In genomic region chr2:108921096-108922030, GRCh38 we compare ENCODE assay signal across 14 cellular contexts.
DNase-seq lines count a peak whose midpoint lies in the region; ATAC-seq, FAIRE-seq and TF ChIP-seq lines count a peak whose summit lies in the region.
"Had no signal": no experiment of that assay in that cellular context is flagged by ENCODE, and none has a peak within 500 bp of the region (broad histone marks: within the 10 kb centered on the region; RNA-seq: fewer than 3 reads in every experiment).

No MANE protein-coding gene starts in this region.

- no peak overlapping the region for H4K8ac ChIP-seq in H9 (replicated peaks; ENCODE audit: insufficient read length, low read depth, low read length)

- intact Hi-C loops in esophagus squamous epithelium (cut with DNase I): no loop called here

- no peak overlapping the region for H2AFZ ChIP-seq in H9 (ENCODE audit: low read length)

- H2BK120ac ChIP-seq in H9 (ENCODE audit: low read depth, low read length, poor library complexity, severe bottlenecking): no peak overlapping the region

- H3K36me3 ChIP-seq in RWPE2 (ENCODE audit: low read depth): no peaks in the 10 kb centered on the region
- H3K36me3 ChIP-seq in esophagus squamous epithelium: no peaks in the 10 kb centered on the region
- H3K36me3 ChIP-seq in rectal smooth muscle tissue (ENCODE audit: control insufficient read depth, insufficient read depth, low read length): no peaks in the 10 kb centered on the region

- H3K27ac ChIP-seq in H9 (ENCODE audit: insufficient read length, low read depth, low read length): no peak overlapping the region
- peak overlapping the region; percentile 27 for H3K27ac ChIP-seq in RWPE2 (ENCODE audit: poor library complexity, severe bottlenecking)
- peak overlapping the region; percentile 76 to 93 (median 86) for H3K27ac ChIP-seq in esophagus squamous epithelium
- peak overlapping the region; percentile 57 for H3K27ac ChIP-seq in rectal smooth muscle tissue (ENCODE audit: low read depth, low read length)

- H2BK5ac ChIP-seq in H9 (ENCODE audit: insufficient read length, low read length): no peak overlapping the region

- H3K23me2 ChIP-seq in H9 (ENCODE audit: insufficient read length, low read depth, low read length, poor library complexity, severe bottlenecking): no peaks in the 10 kb centered on the region

- H4K5ac ChIP-seq in H9 (ENCODE audit: insufficient read length, low read depth, low read length): no peak overlapping the region

- H2BK15ac ChIP-seq in H9 (ENCODE audit: low read depth, low read length): no peak overlapping the region

- no peak for FAIRE-seq in D721Med (lab: Jason Lieb, UNC)
- FAIRE-seq: GM12878 had no signal

- no peak overlapping the region for H3K18ac ChIP-seq in H9 (ENCODE audit: insufficient read length, low read depth, low read length)

- H3K4me1 ChIP-seq in H9 (ENCODE audit: insufficient read depth, low read length) (no peaks in the 10 kb centered on the region), RWPE2 (ENCODE audit: insufficient read depth, poor library complexity, severe bottlenecking) (peaks cover 22% of the 10 kb centered on the region), esophagus squamous epithelium (peaks cover 13 to 80% (median 52%) of the 10 kb centered on the region in 3 donors), rectal smooth muscle tissue (ENCODE audit: control insufficient read depth, insufficient read depth, low read length) (peaks cover 40% of the 10 kb centered on the region)
- H3K4me1 ChIP-seq: Caco-2 had no signal

- no peak for TF ChIP-seq POLR2A in esophagus squamous epithelium (IDR thresholded peaks at IDR 0.05)

- no peaks in the 10 kb centered on the region for H3K79me2 ChIP-seq in H9 (ENCODE audit: insufficient read depth, low read length)

- H2BK20ac ChIP-seq in H9 (ENCODE audit: low read depth, low read length, poor library complexity, severe bottlenecking): no peak overlapping the region

- no peaks in the 10 kb centered on the region for H3K9me3 Mint-ChIP-seq in H9

- no peak overlapping the region for H4K91ac ChIP-seq in H9 (ENCODE audit: insufficient read length, low read depth, low read length)

- H3K9me3 ChIP-seq in H9 (ENCODE audit: control insufficient read depth, low read depth, low read length) (no peaks in the 10 kb centered on the region), RWPE2 (ENCODE audit: severe bottlenecking) (no peaks in the 10 kb centered on the region), esophagus squamous epithelium (no peaks in the 10 kb centered on the region)
- H3K9me3 ChIP-seq: Caco-2 had no signal

- no peak overlapping the region for H3K56ac ChIP-seq in H9 (ENCODE audit: insufficient read length, low read depth, low read length)

- no peak overlapping the region for H3K4ac ChIP-seq in H9 (ENCODE audit: low read depth, low read length)

- H3K9ac ChIP-seq in H9 (ENCODE audit: extremely low read depth, insufficient read length, low read length) (no peak overlapping the region), rectal smooth muscle tissue (ENCODE audit: low read length) (no peak overlapping the region)

- peak overlapping the region in 2 of 3 experiments; percentile 26 to 31; a peak in 2 of 7 replicates for H3K27ac Mint-ChIP-seq in H9

- H4K20me1 ChIP-seq in H9 (ENCODE audit: control insufficient read depth, insufficient read depth, insufficient read length): no peaks in the 10 kb centered on the region

- WGBS in H9 (ENCODE audit: extremely low coverage, insufficient read length, low lambda C conversion rate): no CpG with 5 or more reads among the region's 16 CpGs
- 66 to 79% methylated on average over 5 to 7 of the region's 16 CpGs for WGBS in esophagus squamous epithelium, 2 donors

- H2BK12ac ChIP-seq in H9 (ENCODE audit: insufficient read length, low read depth, low read length): no peak overlapping the region

- H3K14ac ChIP-seq in H9 (ENCODE audit: insufficient read depth, low read length): no peak overlapping the region

- H3T11ph ChIP-seq in H9 (ENCODE audit: low read length): no peak overlapping the region

- DNase-seq in H9 (peak; percentile 13), RWPE2 (ENCODE audit: low spot score) (peak; percentile 40), esophagus squamous epithelium (lab: John Stamatoyannopoulos, UW) (no peak), D721Med (ENCODE audit: insufficient read length, low spot score) (no peak), DMS53 (lab: John Stamatoyannopoulos, UW) (no peak)
- DNase-seq: Caco-2, DMS79, KBM-7, NCI-H1092, SHP77 had no signal

- peaks cover 7 to 25% of the 10 kb centered on the region in 2 experiments; a peak in 3 of 4 replicates for H3K4me1 Mint-ChIP-seq in H9

- H3K27me3 ChIP-seq in H9 (ENCODE audit: insufficient read depth, low read length) (no peaks in the 10 kb centered on the region), RWPE2 (ENCODE audit: insufficient read depth, poor library complexity, severe bottlenecking) (no peaks in the 10 kb centered on the region), esophagus squamous epithelium (no peaks in the 10 kb centered on the region), rectal smooth muscle tissue (ENCODE audit: control insufficient read depth, insufficient read depth, low read length) (no peaks in the 10 kb centered on the region)

- H3K36me3 Mint-ChIP-seq in H9 (ENCODE audit: insufficient read depth in 1 of 3, low read depth in 3 of 3): no peaks in the 10 kb centered on the region

- H3K27me3 Mint-ChIP-seq in H9 (ENCODE audit: low read depth): peaks cover 2% of the 10 kb centered on the region; the same call in 1 of the 2 replicates

- no peak overlapping the region for H3K4me2 ChIP-seq in H9 (ENCODE audit: insufficient read depth, insufficient read length, low read length)

- no peak overlapping the region for H3K23ac ChIP-seq in H9 (ENCODE audit: insufficient read length, low read depth, low read length)

- no peaks in the 10 kb centered on the region for H3K79me1 ChIP-seq in H9 (ENCODE audit: insufficient read depth, low read depth, low read length, poor library complexity, severe bottlenecking)

- H3K4me3 ChIP-seq in RWPE2 (ENCODE audit: severe bottlenecking): no peak overlapping the region
- no peak overlapping the region for H3K4me3 ChIP-seq in esophagus squamous epithelium
- H3K4me3 ChIP-seq in rectal smooth muscle tissue (ENCODE audit: low read length): no peak overlapping the region
- H3K4me3 ChIP-seq: GM12878 had no signal

- H2AK5ac ChIP-seq in H9 (ENCODE audit: insufficient read length, low read length): no peak overlapping the region

- ATAC-seq in RWPE2 (ENCODE audit: low read depth) (no peak), GM18907 (IDR thresholded peaks at IDR 0.05; ENCODE audit: unreplicated experiment) (no peak), GM19397 (IDR thresholded peaks at IDR 0.05; ENCODE audit: unreplicated experiment) (no peak)
- ATAC-seq: GM12878 had no signal

- no peak for TF ChIP-seq CTCF in H9 (conservative IDR thresholded peaks at IDR 0.05)
- no peak for TF ChIP-seq CTCF in RWPE2 (IDR thresholded peaks at IDR 0.05; ENCODE audit: poor library complexity, severe bottlenecking)
- no peak for TF ChIP-seq CTCF in esophagus squamous epithelium (IDR thresholded peaks at IDR 0.05)
- no peak for TF ChIP-seq CTCF in D721Med (IDR thresholded peaks at IDR 0.05; ENCODE audit: insufficient read depth, missing control alignments)

- H3K4me3 Mint-ChIP-seq in H9: no peak overlapping the region

Comparison
In these comparisons a context has a peak if more than half of its experiments do, and no peak if none do; other contexts are left out.
1. DNase-seq: peak in H9 (single experiment) and RWPE2 (single experiment); none in esophagus squamous epithelium (single experiment), D721Med (single experiment) and DMS53 (single experiment).